Comparison of ENCODE assay signal across 1 cellular context in genomic region chr1:66764994-66765578, GRCh38.
A peak's percentile ranks its signal among the peaks of the same experiment; 100 is the strongest.
TF ChIP-seq lines count a peak whose summit lies in the region.

No MANE protein-coding gene starts in this region.

TF ChIP-seq in HepG2, 621 proteins besides CTCF, POLR2A, EP300 and RAD21:
- TF ChIP-seq HHEX (CRISPR knock-in tag; IDR thresholded peaks at IDR 0.05) (no peak), SMC3 (IDR thresholded peaks at IDR 0.05; ENCODE audit: low read length) (peak; percentile 56), TBX3 (IDR thresholded peaks at IDR 0.05; ENCODE audit: borderline replicate concordance) (no peak), FOXM1 (CRISPR knock-in tag; IDR thresholded peaks at IDR 0.05) (no peak), STAG1 (CRISPR knock-in tag; IDR thresholded peaks at IDR 0.05) (peak; percentile 78), NR2F2 (IDR thresholded peaks at IDR 0.05; ENCODE audit: borderline replicate concordance, low read depth) (no peak), JDP2 (CRISPR knock-in tag; IDR thresholded peaks at IDR 0.05; ENCODE audit: borderline replicate concordance) (no peak), AKAP8 (CRISPR knock-in tag; IDR thresholded peaks at IDR 0.05) (no peak)
